2 cellular contexts compared by ENCODE assay signal in genomic region chr4:38622340-38622739, GRCh38.
A peak's percentile ranks its signal among the peaks of the same experiment; 100 is the strongest.
TF ChIP-seq lines count a peak whose summit lies in the region.
"Not testable (repeated sequence)": the region's sequence is repeated elsewhere in the genome, so short reads cannot be mapped to it uniquely, and the experiment has no call there.

No MANE protein-coding gene starts in this region.

TF ChIP-seq in HCT116, 20 proteins besides CTCF, POLR2A, EP300 and RAD21:
- peak; percentile 22; the same call in 1 of the 2 replicates for TF ChIP-seq FOSL1 (IDR thresholded peaks at IDR 0.05; ENCODE audit: low read depth)
- TF ChIP-seq, protein P1, sequence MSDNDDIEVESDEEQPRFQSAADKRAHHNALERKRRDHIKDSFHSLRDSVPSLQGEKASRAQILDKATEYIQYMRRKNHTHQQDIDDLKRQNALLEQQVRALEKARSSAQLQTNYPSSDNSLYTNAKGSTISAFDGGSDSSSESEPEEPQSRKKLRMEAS (IDR thresholded peaks at IDR 0.05) = peak; percentile 27; the same call in 1 of the 2 replicates

TF ChIP-seq in K562, 482 proteins besides CTCF, POLR2A, EP300 and RAD21:
- TF ChIP-seq CTBP1 (IDR thresholded peaks at IDR 0.05; ENCODE audit: borderline replicate concordance) = 0 out of 2 replicates have a peak, but pooled peaks have one; percentile 27
- TF ChIP-seq JUND (IDR thresholded peaks at IDR 0.05; ENCODE audit: borderline replicate concordance, low read depth, low read length) = peak; percentile 10; the same call in 1 of the 2 replicates
- not testable (repeated sequence) for TF ChIP-seq JUND (tag; IDR thresholded peaks at IDR 0.05; ENCODE audit: borderline replicate concordance, low read depth, low read length)
- TF ChIP-seq, protein P2, sequence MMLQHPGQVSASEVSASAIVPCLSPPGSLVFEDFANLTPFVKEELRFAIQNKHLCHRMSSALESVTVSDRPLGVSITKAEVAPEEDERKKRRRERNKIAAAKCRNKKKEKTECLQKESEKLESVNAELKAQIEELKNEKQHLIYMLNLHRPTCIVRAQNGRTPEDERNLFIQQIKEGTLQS (IDR thresholded peaks at IDR 0.05) = peak; percentile 74
- TF ChIP-seq, protein P2 (CRISPR knock-in tag; conservative IDR thresholded peaks at IDR 0.05) = not testable (repeated sequence)
- 0 out of 2 replicates have a peak, but pooled peaks have one; percentile 27 for TF ChIP-seq DMBX1 (CRISPR knock-in tag; IDR thresholded peaks at IDR 0.05; ENCODE audit: borderline replicate concordance)
- TF ChIP-seq ARID1B (IDR thresholded peaks at IDR 0.05) = peak; percentile 11; the same call in 1 of the 2 replicates
- TF ChIP-seq FOSL1 (tag; conservative IDR thresholded peaks at IDR 0.05) = peak; percentile 47; the same call in 1 of the 2 replicates
TF ChIP-seq in K562: peak in this region for 6; not testable (repeated sequence) for 476.
